Comparison of ENCODE assay signal across 16 cellular contexts in genomic region chr20:7152071-7152470, GRCh38.
"Had no signal": no experiment of that assay in that cellular context is flagged by ENCODE, and none has a peak within 500 bp of the region (broad histone marks: within the 10 kb centered on the region; RNA-seq: fewer than 3 reads in every experiment).

No MANE protein-coding gene starts in this region.

- H3K27ac Mint-ChIP-seq: activated CD4-positive, alpha-beta memory T cell treated with anti-CD3 and anti-CD28 coated beads, Interleukin-2, amount 10 ng/mL, durations not matched to agents 7 days and 5 days; activated naive CD8-positive, alpha-beta T cell treated with anti-CD3 and anti-CD28 coated beads, Interleukin-2, amount 10 ng/mL, durations not matched to agents 7 days and 5 days; natural killer cell; stimulated activated naive B cell treated with anti-CD40 and anti-IgM and Interleukin-4, amounts not matched to agents 10 μg/mL and 1 μg/mL and 100 μg/mL, for 72 hours had no signal

- H3K9me3 ChIP-seq: prostate gland, tibial nerve had no signal

- H3K36me3 Mint-ChIP-seq: activated naive CD8-positive, alpha-beta T cell treated with anti-CD3 and anti-CD28 coated beads, Interleukin-2, amount 10 ng/mL, durations not matched to agents 7 days and 5 days; natural killer cell; stimulated activated naive B cell treated with anti-CD40 and anti-IgM and Interleukin-4, amounts not matched to agents 10 μg/mL and 1 μg/mL and 100 μg/mL, for 72 hours had no signal

- ATAC-seq: natural killer cell; sciatic nerve; stimulated activated naive B cell treated with anti-CD40 and anti-IgM and Interleukin-4, amounts not matched to agents 10 μg/mL and 1 μg/mL and 100 μg/mL, for 72 hours had no signal

- H3K4me1 Mint-ChIP-seq: activated CD4-positive, alpha-beta memory T cell treated with anti-CD3 and anti-CD28 coated beads, Interleukin-2, amount 10 ng/mL, durations not matched to agents 7 days and 5 days; activated naive CD8-positive, alpha-beta T cell treated with anti-CD3 and anti-CD28 coated beads, Interleukin-2, amount 10 ng/mL, durations not matched to agents 7 days and 5 days; natural killer cell; stimulated activated naive B cell treated with anti-CD40 and anti-IgM and Interleukin-4, amounts not matched to agents 10 μg/mL and 1 μg/mL and 100 μg/mL, for 72 hours had no signal

- H3K9me3 Mint-ChIP-seq: activated naive CD8-positive, alpha-beta T cell treated with anti-CD3 and anti-CD28 coated beads, Interleukin-2, amount 10 ng/mL, durations not matched to agents 7 days and 5 days; stimulated activated naive B cell treated with anti-CD40 and anti-IgM and Interleukin-4, amounts not matched to agents 10 μg/mL and 1 μg/mL and 100 μg/mL, for 72 hours had no signal

- H3K4me1 ChIP-seq: prostate gland had no signal

- H3K4me3 ChIP-seq: coronary artery, prostate gland, tibial nerve had no signal

- H3K4me3 Mint-ChIP-seq: activated CD4-positive, alpha-beta memory T cell treated with anti-CD3 and anti-CD28 coated beads, Interleukin-2, amount 10 ng/mL, durations not matched to agents 7 days and 5 days; activated naive CD8-positive, alpha-beta T cell treated with anti-CD3 and anti-CD28 coated beads, Interleukin-2, amount 10 ng/mL, durations not matched to agents 7 days and 5 days; natural killer cell; stimulated activated naive B cell treated with anti-CD40 and anti-IgM and Interleukin-4, amounts not matched to agents 10 μg/mL and 1 μg/mL and 100 μg/mL, for 72 hours had no signal

- H3K36me3 ChIP-seq: prostate gland, tibial nerve had no signal

- H3K27me3 ChIP-seq: tibial nerve had no signal

- DNase-seq: activated CD4-positive, alpha-beta memory T cell treated with anti-CD3 and anti-CD28 coated beads, Interleukin-2, amount 10 ng/mL, durations not matched to agents 7 days and 5 days; activated naive CD8-positive, alpha-beta T cell treated with anti-CD3 and anti-CD28 coated beads, Interleukin-2, amount 10 ng/mL, durations not matched to agents 7 days and 5 days; activated T-cell treated with anti-CD3 and anti-CD28 coated beads, Interleukin-2, amount 50 U/mL, for 48 hours; aorta; caudate nucleus; effector CD8-positive, alpha-beta T cell; erythroblast; glutamatergic neuron; natural killer cell; nucleus accumbens; stimulated activated CD4-positive, alpha-beta T cell treated with anti-CD3 and anti-CD28 coated beads, Interleukin-2, amount 100 ng/mL, for 24 hours; stimulated activated naive B cell treated with anti-CD40 and anti-IgM and Interleukin-4, amounts not matched to agents 10 μg/mL and 1 μg/mL and 100 μg/mL, for 72 hours had no signal

- H3K27me3 Mint-ChIP-seq: activated CD4-positive, alpha-beta memory T cell treated with anti-CD3 and anti-CD28 coated beads, Interleukin-2, amount 10 ng/mL, durations not matched to agents 7 days and 5 days; activated naive CD8-positive, alpha-beta T cell treated with anti-CD3 and anti-CD28 coated beads, Interleukin-2, amount 10 ng/mL, durations not matched to agents 7 days and 5 days; stimulated activated naive B cell treated with anti-CD40 and anti-IgM and Interleukin-4, amounts not matched to agents 10 μg/mL and 1 μg/mL and 100 μg/mL, for 72 hours had no signal

- H3K27ac ChIP-seq: coronary artery, prostate gland, tibial nerve had no signal
